ENCODE assay signal across 7 cellular contexts in the genomic region with DNA sequence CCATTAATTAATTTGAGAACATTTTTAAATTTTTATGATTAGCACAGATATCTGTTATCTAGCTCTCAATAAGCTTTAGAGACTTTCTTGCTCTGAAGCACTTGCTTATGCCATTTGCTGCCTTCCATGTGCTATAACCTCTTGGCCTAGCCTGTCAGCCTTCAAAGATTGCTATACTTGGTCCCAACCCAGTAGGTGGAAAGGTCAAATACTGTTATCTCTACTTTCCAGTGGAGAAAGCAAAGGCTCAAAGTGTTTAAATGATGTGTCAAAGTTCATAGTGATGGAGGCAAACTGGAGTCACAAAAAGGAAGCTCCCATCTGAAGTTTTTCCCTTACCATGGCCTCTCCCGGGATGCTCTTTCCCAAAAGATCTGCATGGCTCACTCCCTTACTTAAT.
"Had no signal": no experiment of that assay in that cellular context is flagged by ENCODE, and none has a peak within 500 bp of the region (broad histone marks: within the 10 kb centered on the region; RNA-seq: fewer than 3 reads in every experiment).

No MANE protein-coding gene starts in this region.

- FAIRE-seq: G401.6, GM12878, GM12891, GM18507, GM19239 had no signal

- DNase-seq: GDM1, GF-D8 had no signal

- ATAC-seq: GM12878 had no signal

- H3K4me3 ChIP-seq: GM12878 had no signal
